12 cellular contexts compared by ENCODE assay signal in genomic region chr4:146545102-146545501, GRCh38. TPM values are rescaled to one million over a fixed set of nuclear protein-coding genes. Genes with fewer than 3 reads are reported as not detected.
DNase-seq lines count a peak whose midpoint lies in the region; ATAC-seq, FAIRE-seq and TF ChIP-seq lines count a peak whose summit lies in the region.
"Had no signal": no experiment of that assay in that cellular context is flagged by ENCODE, and none has a peak within 500 bp of the region (broad histone marks: within the 10 kb centered on the region; RNA-seq: fewer than 3 reads in every experiment).

No MANE protein-coding gene starts in this region.

- H3K36me3 ChIP-seq in left ventricle myocardium inferior: no peaks in the 10 kb centered on the region

- no peak for ATAC-seq in activated T-helper 17 cell treated with anti-CD3 and anti-CD28 coated beads, Interleukin-2, amount 50 U/mL, for 72 hours (replicated peaks)

- H3K27me3 Mint-ChIP-seq in activated T-helper 17 cell treated with anti-CD3 and anti-CD28 coated beads, Interleukin-2, amount 50 U/mL, for 72 hours: peaks cover 29% of the 10 kb centered on the region

- peaks cover 18% of the 10 kb centered on the region for H3K9me3 ChIP-seq in left ventricle myocardium inferior (replicated peaks)

- H3K27ac ChIP-seq in left ventricle myocardium inferior (replicated peaks): no peak overlapping the region

- H3K4me1 Mint-ChIP-seq in activated T-helper 17 cell treated with anti-CD3 and anti-CD28 coated beads, Interleukin-2, amount 50 U/mL, for 72 hours: no peaks in the 10 kb centered on the region
- H3K4me1 Mint-ChIP-seq: naive B cell had no signal

- peaks cover 16% of the 10 kb centered on the region for H3K9me3 Mint-ChIP-seq in activated T-helper 17 cell treated with anti-CD3 and anti-CD28 coated beads, Interleukin-2, amount 50 U/mL, for 72 hours

- no peak overlapping the region for H3K4me3 Mint-ChIP-seq in activated T-helper 17 cell treated with anti-CD3 and anti-CD28 coated beads, Interleukin-2, amount 50 U/mL, for 72 hours
- H3K4me3 Mint-ChIP-seq: naive B cell had no signal

- H3K36me3 Mint-ChIP-seq in activated T-helper 17 cell treated with anti-CD3 and anti-CD28 coated beads, Interleukin-2, amount 50 U/mL, for 72 hours (ENCODE audit: low read depth): no peaks in the 10 kb centered on the region

- DNase-seq in AG08396 (ENCODE audit: low spot score) (peak; percentile 28), GM19240 (ENCODE audit: insufficient read length, low spot score) (peak; percentile 3), MV-4-11 (lab: John Stamatoyannopoulos, UW) (peak; percentile 22), erythroblast (lab: John Stamatoyannopoulos, UW) (peak; percentile 22 to 25), D721Med (ENCODE audit: insufficient read length, low spot score) (no peak), left ventricle myocardium inferior (no peak)
- DNase-seq in activated CD8-positive, alpha-beta memory T cell treated with anti-CD3 and anti-CD28 coated beads, Interleukin-2, amount 50 U/mL, for 4 hours: no peak
- DNase-seq: amygdala; naive B cell; NCI-H2227 treated with DMSO at 0.1 percent for 48 hours; stimulated activated naive CD4-positive, alpha-beta T cell treated with Interleukin-2 at 50 U/mL for 16 hours had no signal

- TF ChIP-seq CTCF in D721Med (IDR thresholded peaks at IDR 0.05; ENCODE audit: insufficient read depth, missing control alignments) (no peak), left ventricle myocardium inferior (IDR thresholded peaks at IDR 0.05; ENCODE audit: borderline replicate concordance) (no peak)

- FAIRE-seq in D721Med (lab: Jason Lieb, UNC): no peak

- no peak overlapping the region for H3K27ac Mint-ChIP-seq in activated T-helper 17 cell treated with anti-CD3 and anti-CD28 coated beads, Interleukin-2, amount 50 U/mL, for 72 hours

- TF ChIP-seq POLR2A in erythroblast (IDR thresholded peaks at IDR 0.05; ENCODE audit: low read length): no peak

- peaks cover 9% of the 10 kb centered on the region for H3K27me3 ChIP-seq in left ventricle myocardium inferior (ENCODE audit: low read depth)

- no peak overlapping the region for H3K4me3 ChIP-seq in left ventricle myocardium inferior

- H3K4me1 ChIP-seq in left ventricle myocardium inferior: no peaks in the 10 kb centered on the region

- intact Hi-C loops in left ventricle myocardium inferior (cut with micrococcal nuclease): no loop called here

RNA-seq across cellular contexts. Expression of gene SLC10A7, which starts 23.4 kb away (rescaled TPM):
- 10 to 100 TPM; 13.0 to 17.5 TPM for total RNA-seq in activated T-helper 17 cell treated with anti-CD3 and anti-CD28 coated beads, Interleukin-2, amount 50 U/mL, for 72 hours
- total RNA-seq in left ventricle myocardium inferior: 4.3 TPM

Comparison
In these comparisons a context has a peak if more than half of its experiments do, and no peak if none do; other contexts are left out.
1. DNase-seq: peak in AG08396 (single experiment), GM19240 (single experiment), MV-4-11 (single experiment) and erythroblast (2 of 2); none in D721Med (single experiment), activated CD8-positive, alpha-beta memory T cell treated with anti-CD3 and anti-CD28 coated beads, Interleukin-2, amount 50 U/mL, for 4 hours (single experiment) and left ventricle myocardium inferior (single experiment).